Comparison of ENCODE assay signal across 14 cellular contexts in genomic region chr20:50728981-50729874, GRCh38. TPM values are rescaled to one million over a fixed set of nuclear protein-coding genes. Genes with fewer than 3 reads are reported as not detected.
DNase-seq lines count a peak whose midpoint lies in the region; ATAC-seq, FAIRE-seq and TF ChIP-seq lines count a peak whose summit lies in the region.
"Had no signal": no experiment of that assay in that cellular context is flagged by ENCODE, and none has a peak within 500 bp of the region (broad histone marks: within the 10 kb centered on the region; RNA-seq: fewer than 3 reads in every experiment).

No MANE protein-coding gene starts in this region.

- no peak for ATAC-seq in A549
- ATAC-seq in naive B cell (ENCODE audit: low read depth in 2 of 2): no peak
- no peak for ATAC-seq in HG02642 (IDR thresholded peaks at IDR 0.05; ENCODE audit: poor library complexity, unreplicated experiment)

- TF ChIP-seq RAD21 in A549 (conservative IDR thresholded peaks at IDR 0.05 in 1 of 2, IDR thresholded peaks at IDR 0.05 in 1 of 2): no peak
- TF ChIP-seq RAD21 in H1 (IDR thresholded peaks at IDR 0.05 in 1 of 2, conservative IDR thresholded peaks at IDR 0.05 in 1 of 2; ENCODE audit: low read depth in 2 of 2, low read length in 2 of 2): no peak

- no peak overlapping the region for H3K18ac ChIP-seq in H1 (ENCODE audit: extremely low read depth, low read length)

- peak overlapping the region; percentile 9; the same call in 1 of the 2 replicates for H2BK15ac ChIP-seq in H1 (ENCODE audit: low read length)

- no peak overlapping the region for H2BK5ac ChIP-seq in H1 (ENCODE audit: low read depth, low read length)

- no peak overlapping the region for H2BK20ac ChIP-seq in H1 (ENCODE audit: low read length)

- H3K27ac ChIP-seq in A549: peak overlapping the region; percentile 89 to 96
- no peak overlapping the region for H3K27ac ChIP-seq in H1 (ENCODE audit: low read depth, low read length)

- no peaks in the 10 kb centered on the region for H3K79me1 ChIP-seq in H1 (ENCODE audit: low read depth, low read length)

- H3K4me1 Mint-ChIP-seq in naive B cell: peaks cover 11 to 19% (median 19%) of the 10 kb centered on the region in 3 donors

- peaks cover 8 to 24% of the 10 kb centered on the region in 2 experiments; a peak in 3 of 4 replicates for H3K79me2 ChIP-seq in H1 (ENCODE audit: control insufficient read depth in 1 of 2, insufficient read depth in 2 of 2, low read length in 2 of 2)

- H3K23ac ChIP-seq in H1 (ENCODE audit: insufficient read length): no peak overlapping the region

- no peak overlapping the region for H3K14ac ChIP-seq in H1 (ENCODE audit: insufficient read length)

- H2BK120ac ChIP-seq in H1 (replicated peaks; ENCODE audit: low read depth, low read length): no peak overlapping the region

- H3K9me3 Mint-ChIP-seq in naive B cell: no peaks in the 10 kb centered on the region
- H3K9me3 Mint-ChIP-seq: T-helper 1 cell treated with Interleukin-12 subunit alpha and Interleukin-12 subunit beta and Interleukin-4 antibody, amounts not matched to agents 30 μg/mL and 1 μg/mL, for 36 hours had no signal

- peaks cover 0 to 1% (median 0%) of the 10 kb centered on the region in 4 experiments; a peak in 1 of 8 replicates for H3K36me3 ChIP-seq in H1 (ENCODE audit: control insufficient read depth in 2 of 4, insufficient read depth in 4 of 4, low read length in 3 of 4)
- H3K36me3 ChIP-seq: left ventricle myocardium inferior, thyroid gland had no signal

- H3K56ac ChIP-seq in H1 (replicated peaks; ENCODE audit: insufficient read length, low read depth, low read length): no peak overlapping the region

- WGBS in A549 (ENCODE audit: missing lambda C conversion rate): 51% methylated on average over 11 of the region's 11 CpGs
- 88% methylated on average over 11 of the region's 11 CpGs; no CpG with 5 or more reads in 1 of the 2 experiments for WGBS in H1 (ENCODE audit: extremely low coverage in 1 of 2, insufficient coverage in 1 of 2, insufficient read length in 1 of 2, insufficient replicate concordance in 2 of 2, low coverage in 1 of 2, low lambda C conversion rate in 2 of 2, missing lambda C conversion rate in 1 of 2), 2 experiments

- H2AK5ac ChIP-seq in H1 (ENCODE audit: low read depth, low read length): no peak overlapping the region

- TF ChIP-seq POLR2A in A549 (IDR thresholded peaks at IDR 0.05; ENCODE audit: low read length) (no peak), H1 (IDR thresholded peaks at IDR 0.05; ENCODE audit: control extremely low read depth in 1 of 2, low read depth in 2 of 2, low read length in 2 of 2) (no peak)

- H4K20me1 ChIP-seq in H1 (replicated peaks in 1 of 2; ENCODE audit: control insufficient read depth in 1 of 2, insufficient read depth in 2 of 2, low read length in 2 of 2): peaks cover 0 to 3% of the 10 kb centered on the region in 2 experiments

- CTCF ChIA-PET in A549 (lab: Yijun Ruan, JAX): interaction anchor here (0.9 to 5.9 kb wide), 14 partner anchors 10 to 103 kb away, joined by 3 to 46 read pairs (median 6); no protein-coding TSS in a partner anchor
- CTCF ChIA-PET in H1 (lab: Charles Lee; ENCODE audit: partially characterized antibody): interaction anchor here (1.1 to 2.9 kb wide), 6 partner anchors 8 to 271 kb away, joined by 3 to 15 read pairs (median 7); no protein-coding TSS in a partner anchor

- no peak overlapping the region for H4K91ac ChIP-seq in H1 (replicated peaks; ENCODE audit: insufficient read length, low read length)

- peaks cover 0 to 4% (median 0%) of the 10 kb centered on the region in 3 donors for H3K27me3 Mint-ChIP-seq in naive B cell

- no peak overlapping the region for H3K4me3 ChIP-seq in A549
- no peak overlapping the region for H3K4me3 ChIP-seq in H1 (ENCODE audit: extremely low read depth in 1 of 4, insufficient read depth in 2 of 4, low read depth in 3 of 4, low read length in 4 of 4)

- H3K4me2 ChIP-seq in A549: peak overlapping the region; percentile 69
- peak overlapping the region in 1 of 2 experiments; percentile 81; a peak in 1 of 4 replicates for H3K4me2 ChIP-seq in H1 (ENCODE audit: insufficient read depth in 1 of 2, low read depth in 2 of 2, low read length in 2 of 2)

- H3K4me3 Mint-ChIP-seq in naive B cell: peak overlapping the region in 5 of 8 donors; percentile 42 to 97 (median 91)
- H3K4me3 Mint-ChIP-seq: T-helper 1 cell treated with Interleukin-12 subunit alpha and Interleukin-12 subunit beta and Interleukin-4 antibody, amounts not matched to agents 30 μg/mL and 1 μg/mL, for 36 hours had no signal

- 0 out of 2 replicates have a peak overlapping the region, but pooled peaks have one; percentile 35 for H4K8ac ChIP-seq in H1 (ENCODE audit: extremely low read depth, insufficient read depth, low read length)

- no peak overlapping the region for H3K9ac ChIP-seq in H1 (replicated peaks in 1 of 4; ENCODE audit: extremely low read depth in 1 of 4, low read depth in 3 of 4, low read length in 3 of 4)

- H3K23me2 ChIP-seq in H1 (ENCODE audit: low read depth, low read length): peaks cover 7% of the 10 kb centered on the region

- H2BK12ac ChIP-seq in H1 (ENCODE audit: low read depth, low read length): peak overlapping the region; percentile 52; the same call in 1 of the 2 replicates

- DNase-seq in A549 (ENCODE audit: low read depth in 1 of 2, low spot score in 1 of 2): peak in 1 of 2 experiments; percentile 55
- peak; percentile 64 for DNase-seq in HuH-7.5 (ENCODE audit: low spot score)
- DNase-seq in H1 (ENCODE audit: low read depth in 1 of 2, low spot score in 2 of 2): peak in 1 of 2 experiments; percentile 39
- no peak for DNase-seq in naive B cell
- no peak for DNase-seq in NCI-H2081 (lab: John Stamatoyannopoulos, UW)
- no peak for DNase-seq in NCI-H524 (lab: John Stamatoyannopoulos, UW)
- no peak for DNase-seq in SHP77 (lab: John Stamatoyannopoulos, UW)
- DNase-seq: activated naive CD4-positive, alpha-beta T cell; C1 segment of cervical spinal cord; left ventricle myocardium inferior; NCI-H1105; thyroid gland had no signal

- TF ChIP-seq EP300 in A549 (IDR thresholded peaks at IDR 0.05) (no peak), H1 (IDR thresholded peaks at IDR 0.05; ENCODE audit: borderline replicate concordance in 1 of 2, low read depth in 2 of 2, low read length in 2 of 2) (no peak)

- FAIRE-seq in A549 (lab: Jason Lieb, UNC) (no peak), H1 (lab: Jason Lieb, UNC) (no peak)

- H3K27me3 ChIP-seq in H1 (replicated peaks in 1 of 4; ENCODE audit: control insufficient read depth in 3 of 4, extremely low read depth in 1 of 4, insufficient read depth in 3 of 4, low read length in 3 of 4): no peaks in the 10 kb centered on the region
- H3K27me3 ChIP-seq: thyroid gland had no signal

- no peak overlapping the region for H4K5ac ChIP-seq in H1 (ENCODE audit: insufficient read length, low read depth, low read length)

- no peak overlapping the region for H2AFZ ChIP-seq in H1 (ENCODE audit: low read length)

- H3K4ac ChIP-seq in H1 (replicated peaks; ENCODE audit: insufficient read length, low read depth, low read length): no peak overlapping the region

- H3K27ac Mint-ChIP-seq in naive B cell: no peak overlapping the region
- H3K27ac Mint-ChIP-seq: T-helper 1 cell treated with Interleukin-12 subunit alpha and Interleukin-12 subunit beta and Interleukin-4 antibody, amounts not matched to agents 30 μg/mL and 1 μg/mL, for 36 hours had no signal

- H3K9me3 ChIP-seq in A549: no peaks in the 10 kb centered on the region
- H3K9me3 ChIP-seq in H1 (ENCODE audit: insufficient read depth in 2 of 2, low read depth in 1 of 2, low read length in 1 of 2): no peaks in the 10 kb centered on the region
- H3K9me3 ChIP-seq: left ventricle myocardium inferior, thyroid gland had no signal

- TF ChIP-seq CTCF in A549 (IDR thresholded peaks at IDR 0.05) (no peak), H1 (IDR thresholded peaks at IDR 0.05; ENCODE audit: control extremely low read depth in 1 of 3, insufficient read depth in 1 of 3, low read depth in 1 of 3, low read length in 3 of 3) (no peak)

- peaks cover 67% of the 10 kb centered on the region for H3K4me1 ChIP-seq in A549
- peaks cover 2 to 14% (median 10%) of the 10 kb centered on the region in 4 experiments; a peak in 5 of 7 replicates for H3K4me1 ChIP-seq in H1 (replicated peaks in 1 of 4; ENCODE audit: control insufficient read depth in 3 of 4, insufficient read depth in 4 of 4, low read length in 3 of 4)

- H3K36me3 Mint-ChIP-seq in naive B cell: no peaks in the 10 kb centered on the region

- POLR2A ChIA-PET in A549 (lab: Yijun Ruan, JAX) (interaction anchor here (0.5 kb wide), 1 partner anchor 22 kb away, joined by 4 read pairs; no protein-coding TSS in a partner anchor), H1 (lab: Charles Lee; ENCODE audit: partially characterized antibody) (interaction anchor here (0.6 to 2.3 kb wide), 10 partner anchors 10 to 143 kb away, joined by 3 to 6 read pairs (median 3); no protein-coding TSS in a partner anchor)

RNA-seq across cellular contexts. Expression of gene PARD6B, which starts 2.2 kb away (rescaled TPM):
- polyA plus RNA-seq in A549 (2011; rRNA removed) (6.2 and 6.4 TPM in 2 replicates), A549 (2017; fragmentation: RNase III; extraction: RNeasy Plus Mini Kit Qiagen cat#74134 plus additional on column Dnase treatment) (2.7 to 3.1 TPM (median 2.8 TPM) in 3 replicates), H1 (2011; rRNA removed) (3.3 and 5.2 TPM in 2 replicates), naive B cell (ENCODE audit: low read depth in 6 of 6) (1 to 10 TPM in 1 of 6 donors, under 1 TPM in 5; 0.08 to 1.6 (median 0.73) TPM)
- polyA plus RNA-seq in A549 (2012; cell fraction: cytosol; rRNA removed): 1.6 and 1.7 TPM in 2 replicates
- polyA plus RNA-seq in A549 (2012; cell fraction: nucleus; rRNA removed): 1.3 and 1.7 TPM in 2 replicates
- 11.1 and 11.2 TPM in 2 replicates for polyA minus RNA-seq in A549 (2011; rRNA and poly(A)+ RNA removed)
- total RNA-seq in H1 (2021; fragmentation: NEBNext Ultra II Directional; extraction: Animal tissue kit (Norgen Biotek cat#: 25700)): 27.3 and 34.1 TPM in 2 replicates
- 5.0 TPM for polyA plus RNA-seq in H1 (2011; cell fraction: cytosol; rRNA removed)
- polyA plus RNA-seq in H1 (2011; cell fraction: nucleus; rRNA removed): 2.2 TPM
- 3.3 to 5.1 TPM (median 3.8 TPM) in 4 replicates for polyA plus RNA-seq in H1 (2012, experiment 1 of 2)
- polyA plus RNA-seq in H1 (2012, experiment 2 of 2): 1.2 TPM
- polyA plus RNA-seq in H1 (2013, experiment 1 of 2): 5.8 TPM
- polyA plus RNA-seq in H1 (2013, experiment 2 of 2): 5.6 TPM
- 12.2 and 13.7 TPM in 2 replicates for polyA minus RNA-seq in H1 (2011; rRNA and poly(A)+ RNA removed)
- polyA minus RNA-seq in H1 (2011; cell fraction: cytosol; rRNA and poly(A)+ RNA removed): 16.4 TPM
- polyA minus RNA-seq in H1 (2011; cell fraction: nucleus; rRNA and poly(A)+ RNA removed): 6.4 TPM

RNA-seq across cellular contexts. Expression of gene RIPOR3, which starts 37.9 kb away (rescaled TPM):
- 0.03 TPM in 1 of 2 replicates, not detected in the other for polyA plus RNA-seq in A549 (2011; rRNA removed)
- polyA plus RNA-seq in A549 (2012; cell fraction: cytosol; rRNA removed): 0.03 and 0.07 TPM in 2 replicates
- polyA plus RNA-seq in A549 (2012; cell fraction: nucleus; rRNA removed): 0.09 and 0.19 TPM in 2 replicates
- 0.05 to 0.06 TPM in 2 of 3 replicates, not detected in the other for polyA plus RNA-seq in A549 (2017; fragmentation: RNase III; extraction: RNeasy Plus Mini Kit Qiagen cat#74134 plus additional on column Dnase treatment)
- 0.05 TPM in 1 of 2 replicates, not detected in the other for polyA minus RNA-seq in A549 (2011; rRNA and poly(A)+ RNA removed)
- 4.5 and 4.7 TPM in 2 replicates for total RNA-seq in H1 (2021; fragmentation: NEBNext Ultra II Directional; extraction: Animal tissue kit (Norgen Biotek cat#: 25700))
- 3.6 and 5.6 TPM in 2 replicates for polyA plus RNA-seq in H1 (2011; rRNA removed)
- polyA plus RNA-seq in H1 (2011; cell fraction: cytosol; rRNA removed): 6.9 TPM
- 43.0 TPM for polyA plus RNA-seq in H1 (2011; cell fraction: nucleus; rRNA removed)
- polyA plus RNA-seq in H1 (2012, experiment 1 of 2): 5.7 to 7.7 TPM (median 5.9 TPM) in 4 replicates
- polyA plus RNA-seq in H1 (2012, experiment 2 of 2): 1.6 TPM
- polyA plus RNA-seq in H1 (2013, experiment 1 of 2): 3.2 TPM
- polyA plus RNA-seq in H1 (2013, experiment 2 of 2): 2.5 TPM
- polyA minus RNA-seq in H1 (2011; rRNA and poly(A)+ RNA removed): 3.3 and 3.8 TPM in 2 replicates
- polyA minus RNA-seq in H1 (2011; cell fraction: cytosol; rRNA and poly(A)+ RNA removed): 3.1 TPM
- 9.2 TPM for polyA minus RNA-seq in H1 (2011; cell fraction: nucleus; rRNA and poly(A)+ RNA removed)
- polyA plus RNA-seq in naive B cell (ENCODE audit: low read depth in 6 of 6): 1 to 10 TPM in 5 of 6 donors, not detected in 1; 1.4 to 3.0 (median 2.1) TPM
